Comparison of ENCODE assay signal across 17 cellular contexts in genomic region chr4:85933306-85933640, GRCh38.
DNase-seq lines count a peak whose midpoint lies in the region; TF ChIP-seq lines count a peak whose summit lies in the region.
"Had no signal": no experiment of that assay in that cellular context is flagged by ENCODE, and none has a peak within 500 bp of the region (broad histone marks: within the 10 kb centered on the region; RNA-seq: fewer than 3 reads in every experiment).

No MANE protein-coding gene starts in this region.

- no peak overlapping the region for H3K27ac ChIP-seq in smooth muscle cell (ENCODE audit: low read depth)
- H3K27ac ChIP-seq: PC-9, SJCRH30 had no signal

- peak overlapping the region; percentile 79 for H3K4me3 Mint-ChIP-seq in HFFc6
- no peak overlapping the region for H3K4me3 Mint-ChIP-seq in type B pancreatic cell
- no peak overlapping the region for H3K4me3 Mint-ChIP-seq in activated CD4-positive, alpha-beta memory T cell treated with anti-CD3 and anti-CD28 coated beads for 36 hours
- H3K4me3 Mint-ChIP-seq: CD4-positive, alpha-beta T cell had no signal

- H3K4me1 ChIP-seq in mucosa of stomach (ENCODE audit: control insufficient read depth, insufficient read depth, low read length) (peaks cover 53% of the 10 kb centered on the region), smooth muscle cell (ENCODE audit: low read depth) (peaks cover 44% of the 10 kb centered on the region)
- H3K4me1 ChIP-seq: SJCRH30 had no signal

- POLR2A ChIA-PET in activated CD4-positive, alpha-beta memory T cell treated with anti-CD3 and anti-CD28 coated beads for 36 hours (lab: Charles Lee) = no interaction called here

- no peaks in the 10 kb centered on the region for H3K36me3 ChIP-seq in mucosa of stomach (ENCODE audit: control insufficient read depth, insufficient read depth, low read length)
- no peaks in the 10 kb centered on the region for H3K36me3 ChIP-seq in smooth muscle cell (ENCODE audit: low read depth)

- no peaks in the 10 kb centered on the region for H3K79me2 ChIP-seq in smooth muscle cell (ENCODE audit: low read depth)

- no peaks in the 10 kb centered on the region for H3F3A ChIP-seq in smooth muscle cell (ENCODE audit: low read depth)

- TF ChIP-seq CTCF in HFFc6 (IDR thresholded peaks at IDR 0.05) = no peak
- TF ChIP-seq CTCF in epithelial cell of proximal tubule (conservative IDR thresholded peaks at IDR 0.05; ENCODE audit: low read depth, low read length) = no peak
- no peak for TF ChIP-seq CTCF in type B pancreatic cell (conservative IDR thresholded peaks at IDR 0.05)
- TF ChIP-seq CTCF in smooth muscle cell (IDR thresholded peaks at IDR 0.05; ENCODE audit: borderline replicate concordance, insufficient read depth, poor library complexity, severe bottlenecking) = no peak

- no peaks in the 10 kb centered on the region for H3K27me3 ChIP-seq in mucosa of stomach (ENCODE audit: control insufficient read depth, insufficient read depth, low read length)
- H3K27me3 ChIP-seq in smooth muscle cell (ENCODE audit: low read depth) = no peaks in the 10 kb centered on the region
- H3K27me3 ChIP-seq: SJCRH30 had no signal

- H3K4me1 Mint-ChIP-seq in HFFc6 (ENCODE audit: low read depth) (peaks cover 59% of the 10 kb centered on the region), type B pancreatic cell (ENCODE audit: unreplicated experiment) (peaks cover 52% of the 10 kb centered on the region)
- no peaks in the 10 kb centered on the region for H3K4me1 Mint-ChIP-seq in activated CD4-positive, alpha-beta memory T cell treated with anti-CD3 and anti-CD28 coated beads for 36 hours (ENCODE audit: low read depth)

- H3K4me2 ChIP-seq in smooth muscle cell = no peak overlapping the region
- H3K4me2 ChIP-seq: PC-9 had no signal

- no peaks in the 10 kb centered on the region for H3K36me3 Mint-ChIP-seq in HFFc6 (ENCODE audit: low read depth)
- H3K36me3 Mint-ChIP-seq in type B pancreatic cell = no peaks in the 10 kb centered on the region
- no peaks in the 10 kb centered on the region for H3K36me3 Mint-ChIP-seq in activated CD4-positive, alpha-beta memory T cell treated with anti-CD3 and anti-CD28 coated beads for 36 hours

- H3K9me3 Mint-ChIP-seq in HFFc6 = no peaks in the 10 kb centered on the region
- no peaks in the 10 kb centered on the region for H3K9me3 Mint-ChIP-seq in type B pancreatic cell
- H3K9me3 Mint-ChIP-seq in activated CD4-positive, alpha-beta memory T cell treated with anti-CD3 and anti-CD28 coated beads for 36 hours = no peaks in the 10 kb centered on the region
- H3K9me3 Mint-ChIP-seq: CD4-positive, alpha-beta T cell had no signal

- peak overlapping the region; percentile 33 for H3K9ac ChIP-seq in mucosa of stomach (ENCODE audit: low read length)
- H3K9ac ChIP-seq in smooth muscle cell (ENCODE audit: low read depth) = no peak overlapping the region

- DNase-seq in HFFc6 (no peak), epithelial cell of proximal tubule (ENCODE audit: low read depth) (no peak), type B pancreatic cell (ENCODE audit: extremely low spot score, unreplicated experiment) (no peak), NCI-H1436 treated with DMSO at 0.1 percent for 48 hours (lab: John Stamatoyannopoulos, UW) (no peak), smooth muscle cell (lab: John Stamatoyannopoulos, UW; ENCODE audit: unreplicated experiment) (no peak)
- no peak for DNase-seq in activated CD4-positive, alpha-beta memory T cell treated with anti-CD3 and anti-CD28 coated beads for 36 hours
- DNase-seq: ACHN; CD4-positive, alpha-beta T cell; HCEC 1CT; MV-4-11; NCI-H1417 treated with DMSO at 0.1 percent for 48 hours; NCI-H2029 treated with DMSO at 0.1 percent for 48 hours; NCI-H510A; NCI-H82; PC-9; SJCRH30 had no signal

- H3K4me3 ChIP-seq in epithelial cell of proximal tubule (ENCODE audit: low read depth, low read length) = peak overlapping the region; percentile 59
- no peak overlapping the region for H3K4me3 ChIP-seq in mucosa of stomach (ENCODE audit: low read length)
- H3K4me3 ChIP-seq in smooth muscle cell = no peak overlapping the region
- H3K4me3 ChIP-seq: PC-9, SJCRH30 had no signal

- H3K27ac Mint-ChIP-seq in HFFc6 (peak overlapping the region; percentile 87), type B pancreatic cell (peak overlapping the region; percentile 8)
- no peak overlapping the region for H3K27ac Mint-ChIP-seq in activated CD4-positive, alpha-beta memory T cell treated with anti-CD3 and anti-CD28 coated beads for 36 hours
- H3K27ac Mint-ChIP-seq: CD4-positive, alpha-beta T cell had no signal

- intact Hi-C loops in activated CD4-positive, alpha-beta memory T cell treated with anti-CD3 and anti-CD28 coated beads for 36 hours (cut with micrococcal nuclease) = no loop called here

- H3K27me3 Mint-ChIP-seq in HFFc6 (ENCODE audit: insufficient read depth) (no peaks in the 10 kb centered on the region), type B pancreatic cell (no peaks in the 10 kb centered on the region)
- peaks cover 4% of the 10 kb centered on the region for H3K27me3 Mint-ChIP-seq in activated CD4-positive, alpha-beta memory T cell treated with anti-CD3 and anti-CD28 coated beads for 36 hours
- H3K27me3 Mint-ChIP-seq: CD4-positive, alpha-beta T cell had no signal

- 86% methylated on average over 3 of the region's 3 CpGs for WGBS in smooth muscle cell (ENCODE audit: low lambda C conversion rate)

- H4K20me1 ChIP-seq in smooth muscle cell (ENCODE audit: low read depth) = no peaks in the 10 kb centered on the region

- CTCF ChIA-PET in activated CD4-positive, alpha-beta memory T cell treated with anti-CD3 and anti-CD28 coated beads for 36 hours (lab: Charles Lee) = no interaction called here

- H3K9me3 ChIP-seq in mucosa of stomach (ENCODE audit: control insufficient read depth, low read length) = no peaks in the 10 kb centered on the region
- H3K9me3 ChIP-seq in smooth muscle cell (replicated peaks; ENCODE audit: low read depth) = no peaks in the 10 kb centered on the region
- H3K9me3 ChIP-seq: SJCRH30 had no signal

- no peak overlapping the region for H2AFZ ChIP-seq in smooth muscle cell (ENCODE audit: low read depth)
- H2AFZ ChIP-seq: PC-9 had no signal
